ENCODE assay signal across 19 cellular contexts in genomic region chr1:77557053-77557452, GRCh38.
DNase-seq lines count a peak whose midpoint lies in the region; ATAC-seq, FAIRE-seq and TF ChIP-seq lines count a peak whose summit lies in the region.
"Had no signal": no experiment of that assay in that cellular context is flagged by ENCODE, and none has a peak within 500 bp of the region (broad histone marks: within the 10 kb centered on the region; RNA-seq: fewer than 3 reads in every experiment).

No MANE protein-coding gene starts in this region.

- no peak overlapping the region for H3K9ac ChIP-seq in HepG2 (ENCODE audit: insufficient read depth, low read depth, low read length)
- H3K9ac ChIP-seq: BLaER1 had no signal

- no peak for TF ChIP-seq POLR2A in HepG2 (IDR thresholded peaks at IDR 0.05; ENCODE audit: insufficient read depth in 1 of 2, low read depth in 2 of 2, low read length in 2 of 2)

- no peak overlapping the region for H3K4me3 Mint-ChIP-seq in activated naive CD8-positive, alpha-beta T cell treated with anti-CD3 and anti-CD28 coated beads for 36 hours
- no peak overlapping the region for H3K4me3 Mint-ChIP-seq in activated naive CD8-positive, alpha-beta T cell treated with anti-CD3 and anti-CD28 coated beads, Interleukin-2, amount 50 U/mL, for 24 hours
- H3K4me3 Mint-ChIP-seq: CD8-positive, alpha-beta memory T cell had no signal

- H4K20me1 ChIP-seq in HepG2 (ENCODE audit: insufficient read depth, low read length), result no peaks in the 10 kb centered on the region; the same call in 1 of the 2 replicates
- H4K20me1 ChIP-seq: BLaER1 had no signal

- no peaks in the 10 kb centered on the region for H3K4me1 Mint-ChIP-seq in activated naive CD8-positive, alpha-beta T cell treated with anti-CD3 and anti-CD28 coated beads for 36 hours
- H3K4me1 Mint-ChIP-seq in activated naive CD8-positive, alpha-beta T cell treated with anti-CD3 and anti-CD28 coated beads, Interleukin-2, amount 50 U/mL, for 24 hours, result no peaks in the 10 kb centered on the region

- FAIRE-seq in HepG2 (lab: Jason Lieb, UNC), result no peak
- FAIRE-seq: A204.1, D721Med, GM12892 had no signal

- no peak for DNase-seq in activated naive CD8-positive, alpha-beta T cell treated with anti-CD3 and anti-CD28 coated beads for 36 hours
- no peak for DNase-seq in activated naive CD8-positive, alpha-beta T cell treated with anti-CD3 and anti-CD28 coated beads, Interleukin-2, amount 50 U/mL, for 24 hours
- peak; percentile 27 for DNase-seq in amniotic epithelial cell (ENCODE audit: low read depth)
- DNase-seq in HepG2 (ENCODE audit: low spot score), result no peak
- DNase-seq in NCI-H345 (lab: John Stamatoyannopoulos, UW), result no peak
- DNase-seq in iPS-NIHi7 (ENCODE audit: extremely low spot score), result no peak
- DNase-seq: CD8-positive, alpha-beta memory T cell; KG1; NCI-H1092; NCI-H146; NCI-H2081 treated with DMSO at 0.1 percent for 48 hours; NCI-H524 had no signal

- in situ Hi-C loops in HepG2 (cut with HindIII; ENCODE audit: extremely low pct_ligation_motif_present, low pct_unique_long_range_greater_than_20kb), result no loop called here

- H3K9me3 Mint-ChIP-seq in activated naive CD8-positive, alpha-beta T cell treated with anti-CD3 and anti-CD28 coated beads for 36 hours, result no peaks in the 10 kb centered on the region
- H3K9me3 Mint-ChIP-seq in activated naive CD8-positive, alpha-beta T cell treated with anti-CD3 and anti-CD28 coated beads, Interleukin-2, amount 50 U/mL, for 24 hours, result no peaks in the 10 kb centered on the region
- H3K9me3 Mint-ChIP-seq: CD8-positive, alpha-beta memory T cell had no signal

- H3K4me3 ChIP-seq in HepG2 (replicated peaks in 1 of 3; ENCODE audit: insufficient read depth in 1 of 3, low read depth in 2 of 3, low read length in 3 of 3), result no peak overlapping the region
- H3K4me3 ChIP-seq: BLaER1, HAP-1 had no signal

- CTCF ChIA-PET in HepG2 (lab: Yijun Ruan, JAX; ENCODE audit: low intra/inter-chr PET ratio, low total read pairs), result no interaction called here

- BruUV-seq in HepG2 (replicated peaks; lab: Mats Ljungman, UMichigan), result no TSS peak

- H3K36me3 Mint-ChIP-seq in activated naive CD8-positive, alpha-beta T cell treated with anti-CD3 and anti-CD28 coated beads for 36 hours, result peaks cover 15% of the 10 kb centered on the region
- peaks cover 4% of the 10 kb centered on the region for H3K36me3 Mint-ChIP-seq in activated naive CD8-positive, alpha-beta T cell treated with anti-CD3 and anti-CD28 coated beads, Interleukin-2, amount 50 U/mL, for 24 hours (ENCODE audit: low read depth)

- no peak for TF ChIP-seq CTCF in HepG2 (CRISPR knock-in tag; IDR thresholded peaks at IDR 0.05)

- H3K27me3 ChIP-seq in HepG2 (ENCODE audit: control insufficient read depth in 1 of 2, insufficient read depth in 2 of 2, low read length in 2 of 2), result no peaks in the 10 kb centered on the region
- H3K27me3 ChIP-seq: BLaER1 had no signal

- no peak overlapping the region for H2AFZ ChIP-seq in HepG2 (ENCODE audit: low read length)

- H3K27me3 Mint-ChIP-seq in activated naive CD8-positive, alpha-beta T cell treated with anti-CD3 and anti-CD28 coated beads for 36 hours, result no peaks in the 10 kb centered on the region
- no peaks in the 10 kb centered on the region for H3K27me3 Mint-ChIP-seq in activated naive CD8-positive, alpha-beta T cell treated with anti-CD3 and anti-CD28 coated beads, Interleukin-2, amount 50 U/mL, for 24 hours

- no peak overlapping the region for H3K4me2 ChIP-seq in HepG2 (ENCODE audit: low read depth, low read length)
- H3K4me2 ChIP-seq: BLaER1 had no signal

- ATAC-seq in activated naive CD8-positive, alpha-beta T cell treated with anti-CD3 and anti-CD28 coated beads, Interleukin-2, amount 50 U/mL, for 24 hours, result no peak
- ATAC-seq in HepG2 (peak; percentile 11; the same call in 2 of the 3 replicates), HG03175 (IDR thresholded peaks at IDR 0.05; ENCODE audit: unreplicated experiment) (no peak), GM19397 (IDR thresholded peaks at IDR 0.05; ENCODE audit: unreplicated experiment) (no peak)

- no peak overlapping the region for H3K27ac ChIP-seq in HepG2 (ENCODE audit: extremely low read length, insufficient read depth, low read length)
- H3K27ac ChIP-seq: BLaER1 had no signal

- POLR2A ChIA-PET in HepG2 (lab: Yijun Ruan, JAX), result no interaction called here

- no peaks in the 10 kb centered on the region for H3K4me1 ChIP-seq in HepG2 (ENCODE audit: insufficient read depth, low read length)
- H3K4me1 ChIP-seq: BLaER1, HAP-1 had no signal

- no peaks in the 10 kb centered on the region for H3K36me3 ChIP-seq in HepG2 (replicated peaks in 1 of 2; ENCODE audit: control insufficient read depth in 1 of 2, insufficient read depth in 2 of 2, low read length in 2 of 2)
- H3K36me3 ChIP-seq: HAP-1 had no signal

- intact Hi-C loops in HepG2 (cut with micrococcal nuclease; ENCODE audit: unreplicated experiment), result no loop called here

- H3K9me3 ChIP-seq in HepG2 (ENCODE audit: low read length), result no peaks in the 10 kb centered on the region
- H3K9me3 ChIP-seq: BLaER1, HAP-1 had no signal

- TF ChIP-seq EP300 in HepG2 (IDR thresholded peaks at IDR 0.05; ENCODE audit: low read depth in 2 of 2, low read length in 2 of 2), result no peak
- no peak for TF ChIP-seq EP300 in HepG2 (CRISPR knock-in tag; IDR thresholded peaks at IDR 0.05; ENCODE audit: borderline replicate concordance)

- no peak for TF ChIP-seq RAD21 in HepG2 (CRISPR knock-in tag; IDR thresholded peaks at IDR 0.05)

- H3K27ac Mint-ChIP-seq in activated naive CD8-positive, alpha-beta T cell treated with anti-CD3 and anti-CD28 coated beads for 36 hours, result peak overlapping the region; percentile 7
- H3K27ac Mint-ChIP-seq in activated naive CD8-positive, alpha-beta T cell treated with anti-CD3 and anti-CD28 coated beads, Interleukin-2, amount 50 U/mL, for 24 hours, result no peak overlapping the region

- H3K79me2 ChIP-seq in HepG2 (ENCODE audit: insufficient read depth, low read length), result no peaks in the 10 kb centered on the region

- whole genome bisulfite sequencing in HepG2 (ENCODE audit: low lambda C conversion rate), result 59% methylated on average over 4 of the region's 4 CpGs

TF ChIP-seq in HepG2, 621 proteins besides CTCF, POLR2A, EP300 and RAD21:
- TF ChIP-seq NR1H2 (CRISPR knock-in tag; IDR thresholded peaks at IDR 0.05; ENCODE audit: borderline replicate concordance, low read depth) (no peak), U2AF2 (IDR thresholded peaks at IDR 0.05; ENCODE audit: low read depth, low read length) (no peak), ZNF12 (CRISPR knock-in tag; IDR thresholded peaks at IDR 0.05) (no peak), ZSCAN21 (CRISPR knock-in tag; IDR thresholded peaks at IDR 0.05; ENCODE audit: borderline replicate concordance) (no peak), AGO2 (optimal IDR thresholded peaks at IDR 0.05; ENCODE audit: low read depth, low read length) (no peak), HNRNPK (IDR thresholded peaks at IDR 0.05; ENCODE audit: low read depth, low read length, poor library complexity, severe bottlenecking) (no peak), MIER2 (CRISPR knock-in tag; IDR thresholded peaks at IDR 0.05) (no peak), RBM22 (optimal IDR thresholded peaks at IDR 0.05; ENCODE audit: low read length) (peak; percentile 83), POLR2G (IDR thresholded peaks at IDR 0.05; ENCODE audit: low read depth, low read length) (peak; percentile 46; the same call in 1 of the 2 replicates), ZBTB7A (CRISPR knock-in tag; IDR thresholded peaks at IDR 0.05) (no peak), POLR2AphosphoS2 (IDR thresholded peaks at IDR 0.05; ENCODE audit: low read depth, low read length) (0 out of 2 replicates have a peak, but pooled peaks have one; percentile 19), ZNF768 (CRISPR knock-in tag; IDR thresholded peaks at IDR 0.05) (no peak), ZFP41 (CRISPR knock-in tag; IDR thresholded peaks at IDR 0.05; ENCODE audit: borderline replicate concordance) (no peak), ZNF382 (CRISPR knock-in tag; IDR thresholded peaks at IDR 0.05; ENCODE audit: borderline replicate concordance) (no peak), ZNF337 (CRISPR knock-in tag; IDR thresholded peaks at IDR 0.05; ENCODE audit: borderline replicate concordance, low read depth) (no peak)
